ENCODE assay signal across 26 cellular contexts in genomic region chr1:87883906-87884305, GRCh38.
A peak's percentile ranks its signal among the peaks of the same experiment; 100 is the strongest.
DNase-seq lines count a peak whose midpoint lies in the region; ATAC-seq and TF ChIP-seq lines count a peak whose summit lies in the region.
"Had no signal": no experiment of that assay in that cellular context is flagged by ENCODE, and none has a peak within 500 bp of the region (broad histone marks: within the 10 kb centered on the region; RNA-seq: fewer than 3 reads in every experiment).

No MANE protein-coding gene starts in this region.

- H4K5ac ChIP-seq in IMR-90 (ENCODE audit: low read depth, low read length) = no peak overlapping the region

- intact Hi-C loops in IMR-90 (cut with micrococcal nuclease) = no loop called here

- no peak overlapping the region for H2BK15ac ChIP-seq in IMR-90 (ENCODE audit: low read depth, low read length)

- H3K27me3 ChIP-seq in GM23338 (ENCODE audit: insufficient read depth) = no peaks in the 10 kb centered on the region
- H3K27me3 ChIP-seq in IMR-90 (ENCODE audit: control insufficient read depth, insufficient read depth, low read length) = no peaks in the 10 kb centered on the region
- H3K27me3 ChIP-seq: BE2C, BLaER1 had no signal

- TF ChIP-seq POLR2A in IMR-90 (IDR thresholded peaks at IDR 0.05; ENCODE audit: low read depth, low read length) = no peak

- H3K27me3 Mint-ChIP-seq in GM23338 (ENCODE audit: insufficient read depth, low read depth, poor library complexity) (no peaks in the 10 kb centered on the region), nephron progenitor cell (ENCODE audit: low read depth, poor library complexity) (peaks cover 3% of the 10 kb centered on the region)
- H3K27me3 Mint-ChIP-seq: CD4-positive, CD25-positive, alpha-beta regulatory T cell had no signal

- 0 out of 2 replicates have a peak overlapping the region, but pooled peaks have one; percentile 35 for H2AFZ ChIP-seq in GM23338
- H2AFZ ChIP-seq in IMR-90 (replicated peaks; ENCODE audit: low read length, poor library complexity) = no peak overlapping the region

- H3K4me3 ChIP-seq in GM23338 = no peak overlapping the region
- H3K4me3 ChIP-seq in IMR-90 (ENCODE audit: insufficient read depth, low read depth, low read length) = no peak overlapping the region
- no peak overlapping the region for H3K4me3 ChIP-seq in SK-N-MC
- H3K4me3 ChIP-seq: BLaER1, GM12878 had no signal

- 100% methylated on average over 1 of the region's 4 CpGs; no CpG with 5 or more reads in 1 of the 2 experiments for WGBS in IMR-90 (ENCODE audit: extremely low coverage in 2 of 2, insufficient read length in 1 of 2), 2 experiments

- H3K27ac ChIP-seq in GM23338 (ENCODE audit: low read depth) (no peak overlapping the region), IMR-90 (ENCODE audit: insufficient read depth, low read length) (no peak overlapping the region), SK-N-MC (peak overlapping the region; percentile 44)
- H3K27ac ChIP-seq: BLaER1 had no signal

- no peak overlapping the region for H2AK9ac ChIP-seq in IMR-90 (replicated peaks; ENCODE audit: low read depth, low read length, poor library complexity)

- H3K79me2 ChIP-seq in GM23338 (replicated peaks; ENCODE audit: insufficient read depth) = no peaks in the 10 kb centered on the region

- no peak overlapping the region for H3K4ac ChIP-seq in IMR-90 (ENCODE audit: low read depth, low read length)

- CTCF ChIA-PET in IMR-90 (lab: Yijun Ruan, JAX) = no interaction called here

- H4K8ac ChIP-seq in IMR-90 (ENCODE audit: low read depth in 2 of 2, low read length in 2 of 2) = no peak overlapping the region

- no peak overlapping the region for H3K23ac ChIP-seq in IMR-90 (ENCODE audit: low read depth, low read length)

- H4K20me1 ChIP-seq in GM23338 (replicated peaks; ENCODE audit: insufficient read depth) (no peaks in the 10 kb centered on the region), IMR-90 (ENCODE audit: insufficient read depth, low read length) (no peaks in the 10 kb centered on the region)
- H4K20me1 ChIP-seq: BLaER1 had no signal

- H3K36me3 ChIP-seq in GM23338 (ENCODE audit: insufficient read depth) (no peaks in the 10 kb centered on the region), IMR-90 (ENCODE audit: control insufficient read depth, insufficient read depth, low read length) (no peaks in the 10 kb centered on the region), SK-N-MC (ENCODE audit: insufficient read depth, low read length) (no peaks in the 10 kb centered on the region)
- H3K36me3 ChIP-seq: BE2C, BLaER1 had no signal

- no TSS peak for BruUV-seq in IMR-90 (replicated peaks; lab: Mats Ljungman, UMichigan)

- H3K18ac ChIP-seq in IMR-90 (ENCODE audit: low read depth, low read length) = no peak overlapping the region

- no peak overlapping the region for H2BK120ac ChIP-seq in IMR-90 (ENCODE audit: low read depth, low read length)

- H3K4me3 Mint-ChIP-seq in GM23338 (no peak overlapping the region), nephron progenitor cell (no peak overlapping the region)
- H3K4me3 Mint-ChIP-seq: CD14-positive monocyte; CD4-positive, alpha-beta memory T cell; CD4-positive, CD25-positive, alpha-beta regulatory T cell; CD8-positive, alpha-beta memory T cell had no signal

- H3K9ac ChIP-seq in IMR-90 (ENCODE audit: low read depth, low read length) = no peak overlapping the region
- H3K9ac ChIP-seq in SK-N-MC (ENCODE audit: insufficient read length) = no peak overlapping the region
- H3K9ac ChIP-seq: BLaER1 had no signal

- dilution Hi-C loops in IMR-90 (cut with HindIII; ENCODE audit: low sequenced_read_pairs, unreplicated experiment) = no loop called here

- no peak overlapping the region for H2BK5ac ChIP-seq in IMR-90 (ENCODE audit: low read depth, low read length, poor library complexity, severe bottlenecking)

- no peak for ATAC-seq in GM23338
- ATAC-seq in IMR-90 (ENCODE audit: low read depth) = no peak
- ATAC-seq: GM12878 had no signal

- H3K36me3 Mint-ChIP-seq in GM23338 (ENCODE audit: low read depth) (peaks cover 5% of the 10 kb centered on the region), nephron progenitor cell (ENCODE audit: low read depth) (no peaks in the 10 kb centered on the region)
- H3K36me3 Mint-ChIP-seq: CD14-positive monocyte; CD4-positive, alpha-beta memory T cell; CD4-positive, CD25-positive, alpha-beta regulatory T cell; CD8-positive, alpha-beta memory T cell had no signal

- no peaks in the 10 kb centered on the region for H3K9me1 ChIP-seq in IMR-90 (ENCODE audit: insufficient read depth, low read length)

- no peak overlapping the region for H4K91ac ChIP-seq in IMR-90 (ENCODE audit: insufficient read depth, low read depth, low read length)

- H3K9me3 Mint-ChIP-seq in GM23338 (peaks cover 11% of the 10 kb centered on the region), nephron progenitor cell (peaks cover 8% of the 10 kb centered on the region)
- H3K9me3 Mint-ChIP-seq: CD4-positive, alpha-beta memory T cell had no signal

- H3K79me1 ChIP-seq in IMR-90 (ENCODE audit: low read depth in 1 of 2, low read length in 2 of 2) = no peaks in the 10 kb centered on the region

- H2AK5ac ChIP-seq in IMR-90 (ENCODE audit: low read depth, low read length) = no peak overlapping the region

- H3K4me1 ChIP-seq in GM23338 (ENCODE audit: insufficient read depth) = no peaks in the 10 kb centered on the region
- peaks cover 2% of the 10 kb centered on the region; the same call in 1 of the 2 replicates for H3K4me1 ChIP-seq in IMR-90 (ENCODE audit: control insufficient read depth, insufficient read depth, low read length)
- H3K4me1 ChIP-seq: BE2C, BLaER1 had no signal

- POLR2A ChIA-PET in IMR-90 (lab: Charles Lee; ENCODE audit: unreplicated experiment) = no interaction called here

- no peak overlapping the region for H3K14ac ChIP-seq in IMR-90 (replicated peaks; ENCODE audit: low read depth, low read length)

- H3K27ac Mint-ChIP-seq in GM23338 = no peak overlapping the region
- peak overlapping the region; percentile 60 for H3K27ac Mint-ChIP-seq in nephron progenitor cell
- H3K27ac Mint-ChIP-seq: CD4-positive, alpha-beta memory T cell; CD4-positive, CD25-positive, alpha-beta regulatory T cell; CD8-positive, alpha-beta memory T cell had no signal

- H3K4me1 Mint-ChIP-seq in GM23338 (no peaks in the 10 kb centered on the region), nephron progenitor cell (peaks cover 34% of the 10 kb centered on the region)
- H3K4me1 Mint-ChIP-seq: CD14-positive monocyte; CD4-positive, CD25-positive, alpha-beta regulatory T cell; CD8-positive, alpha-beta memory T cell had no signal

- H3K9me3 ChIP-seq in IMR-90 (ENCODE audit: control insufficient read depth, insufficient read depth, low read length) = no peaks in the 10 kb centered on the region
- no peaks in the 10 kb centered on the region for H3K9me3 ChIP-seq in SK-N-MC (ENCODE audit: low read depth, low read length)
- H3K9me3 ChIP-seq: BE2C, BLaER1 had no signal

- no peak for TF ChIP-seq RAD21 in IMR-90 (IDR thresholded peaks at IDR 0.05; ENCODE audit: low read length)

- in situ Hi-C loops in IMR-90 (cut with MboI; ENCODE audit: low sequenced_read_pairs) = no loop called here

- H3K9me2 ChIP-seq in GM23338 (ENCODE audit: insufficient read depth) = peaks cover 5% of the 10 kb centered on the region; the same call in 1 of the 2 replicates

- H3K56ac ChIP-seq in IMR-90 (ENCODE audit: extremely low read depth, insufficient read depth, low read length) = no peak overlapping the region

- no peaks in the 10 kb centered on the region for H3F3A ChIP-seq in GM23338 (replicated peaks; ENCODE audit: low read depth)

- no peak for DNase-seq in GM23338 (ENCODE audit: low spot score)
- peak; percentile 8 for DNase-seq in IMR-90
- no peak for DNase-seq in SK-N-MC (ENCODE audit: low read depth, low spot score)
- no peak for DNase-seq in nephron progenitor cell
- DNase-seq in NOMO-1 (lab: John Stamatoyannopoulos, UW; ENCODE audit: unreplicated experiment in 2 of 2) = no peak
- no peak for DNase-seq in dermis blood vessel endothelial cell
- no peak for DNase-seq in glomerular visceral epithelial cell (ENCODE audit: extremely low spot score)
- no peak for DNase-seq in NCI-H187 treated with DMSO at 0.1 percent for 48 hours (lab: John Stamatoyannopoulos, UW)
- DNase-seq: 8988T; ACHN; BE2C; C1 segment of cervical spinal cord; CD4-positive, alpha-beta memory T cell; CD4-positive, CD25-positive, alpha-beta regulatory T cell; CD8-positive, alpha-beta memory T cell; COR-L47; DMS 273 treated with DMSO at 0.1 percent for 48 hours; DMS153; DMS53; DMS79; DND-41; EL; GDM1 had no signal

- H3K4me2 ChIP-seq in GM23338 (no peak overlapping the region), IMR-90 (ENCODE audit: low read depth, low read length) (no peak overlapping the region)
- H3K4me2 ChIP-seq: BLaER1 had no signal

- no peak overlapping the region for H2BK20ac ChIP-seq in IMR-90 (ENCODE audit: low read depth, low read length)

- TF ChIP-seq CTCF in GM23338 (conservative IDR thresholded peaks at IDR 0.05; ENCODE audit: low read depth in 2 of 2) (no peak), IMR-90 (conservative IDR thresholded peaks at IDR 0.05; ENCODE audit: low read depth, low read length) (no peak), nephron progenitor cell (IDR thresholded peaks at IDR 0.05) (no peak)

TF ChIP-seq in GM23338, 12 proteins besides CTCF, POLR2A, EP300 and RAD21 (continues in another document):
- TF ChIP-seq STAT1 (IDR thresholded peaks at IDR 0.05; ENCODE audit: unreplicated experiment) = no peak
- TF ChIP-seq EZH2phosphoT487 (IDR thresholded peaks at IDR 0.05; ENCODE audit: unreplicated experiment) = no peak

TF ChIP-seq in IMR-90, 13 proteins besides CTCF, POLR2A, EP300 and RAD21 (continues in another document):
- TF ChIP-seq RFX5 (IDR thresholded peaks at IDR 0.05; ENCODE audit: low read depth, low read length) (no peak), NFE2L2 (IDR thresholded peaks at IDR 0.05; ENCODE audit: low read depth, low read length) (no peak), CHD1 (IDR thresholded peaks at IDR 0.05; ENCODE audit: low read depth, low read length) (no peak), ELK1 (IDR thresholded peaks at IDR 0.05; ENCODE audit: borderline replicate concordance, low read depth, low read length) (no peak), MAZ (IDR thresholded peaks at IDR 0.05; ENCODE audit: borderline replicate concordance, low read depth, low read length) (no peak), RCOR1 (IDR thresholded peaks at IDR 0.05; ENCODE audit: insufficient replicate concordance, low read length) (no peak), SMC3 (IDR thresholded peaks at IDR 0.05; ENCODE audit: low read depth, low read length) (no peak), MXI1 (IDR thresholded peaks at IDR 0.05; ENCODE audit: borderline replicate concordance, low read depth, low read length) (no peak), CEBPB (IDR thresholded peaks at IDR 0.05; ENCODE audit: low read depth, low read length) (no peak)
